35 cellular contexts compared by ENCODE assay signal in genomic region chr1:173223031-173223380, GRCh38.
"Had no signal": no experiment of that assay in that cellular context is flagged by ENCODE, and none has a peak within 500 bp of the region (broad histone marks: within the 10 kb centered on the region; RNA-seq: fewer than 3 reads in every experiment).

No MANE protein-coding gene starts in this region.

- H3K4me1 Mint-ChIP-seq: activated naive CD4-positive, alpha-beta T cell treated with anti-CD3 and anti-CD28 coated beads, Interleukin-2, amount 50 U/mL, for 24 hours; brain had no signal

- H3K36me3 Mint-ChIP-seq: activated naive CD4-positive, alpha-beta T cell treated with anti-CD3 and anti-CD28 coated beads, Interleukin-2, amount 50 U/mL, for 24 hours; brain had no signal

- DNase-seq: activated CD4-positive, alpha-beta memory T cell treated with anti-CD3 and anti-CD28 coated beads, Interleukin-2, amount 10 ng/mL, durations not matched to agents 7 days and 5 days; activated CD4-positive, alpha-beta T cell treated with anti-CD3 and anti-CD28 coated beads for 1 hour; activated CD4-positive, alpha-beta T cell treated with anti-CD3 and anti-CD28 coated beads for 48 hours; activated CD4-positive, CD25-positive, alpha-beta regulatory T cell; activated CD8-positive, alpha-beta memory T cell treated with anti-CD3 and anti-CD28 coated beads for 24 hours; activated CD8-positive, alpha-beta memory T cell treated with anti-CD3 and anti-CD28 coated beads, Interleukin-2, amount 50 U/mL, for 48 hours; activated effector memory CD4-positive, alpha-beta T cell treated with Interleukin-2 at 50 U/mL for 16 hours; activated naive CD4-positive, alpha-beta T cell treated with Interleukin-2 at 50 U/mL for 16 hours; activated T-cell treated with anti-CD3 and anti-CD28 coated beads, Interleukin-2, amount 50 U/mL, for 48 hours; anterior cingulate cortex; central memory CD4-positive, alpha-beta T cell; Karpas-422; KBM-7; MM.1S; MV-4-11; NCI-H1092; NCI-H1417; NCI-H146; NCI-H187; NCI-H2029 treated with DMSO at 0.1 percent for 48 hours; NCI-H2107; NCI-H2171; NCI-H510A; NCI-H526; NCI-H748 treated with DMSO at 0.1 percent for 48 hours; NK-92 treated with Interleukin-12 subunit alpha and Interleukin-12 subunit beta, amount 100 ng/mL, for 24 hours; Right ventricle myocardium superior; SW 1271; T-helper 1 cell; T-helper 2 cell; T1000; WERI-Rb-1 had no signal

- H3K36me3 ChIP-seq: WERI-Rb-1 had no signal

- H3K9me3 Mint-ChIP-seq: activated CD4-positive, alpha-beta memory T cell treated with anti-CD3 and anti-CD28 coated beads, Interleukin-2, amount 10 ng/mL, durations not matched to agents 7 days and 5 days; activated naive CD4-positive, alpha-beta T cell treated with anti-CD3 and anti-CD28 coated beads, Interleukin-2, amount 50 U/mL, for 24 hours had no signal

- H3K27me3 Mint-ChIP-seq: activated CD4-positive, alpha-beta memory T cell treated with anti-CD3 and anti-CD28 coated beads, Interleukin-2, amount 10 ng/mL, durations not matched to agents 7 days and 5 days; activated naive CD4-positive, alpha-beta T cell treated with anti-CD3 and anti-CD28 coated beads, Interleukin-2, amount 50 U/mL, for 24 hours; brain had no signal

- H3K4me3 Mint-ChIP-seq: activated CD4-positive, alpha-beta memory T cell treated with anti-CD3 and anti-CD28 coated beads, Interleukin-2, amount 10 ng/mL, durations not matched to agents 7 days and 5 days; activated CD8-positive, alpha-beta memory T cell treated with anti-CD3 and anti-CD28 coated beads, Interleukin-2, amount 10 ng/mL, durations not matched to agents 7 days and 5 days; activated naive CD4-positive, alpha-beta T cell treated with anti-CD3 and anti-CD28 coated beads, Interleukin-2, amount 50 U/mL, for 24 hours; brain had no signal

- H3K27ac Mint-ChIP-seq: activated CD4-positive, alpha-beta memory T cell treated with anti-CD3 and anti-CD28 coated beads, Interleukin-2, amount 10 ng/mL, durations not matched to agents 7 days and 5 days; activated naive CD4-positive, alpha-beta T cell treated with anti-CD3 and anti-CD28 coated beads, Interleukin-2, amount 50 U/mL, for 24 hours; brain had no signal

- H3K27ac ChIP-seq: WERI-Rb-1 had no signal
